Comparison of ENCODE assay signal across 8 cellular contexts in genomic region chr18:12839526-12840196, GRCh38. TPM values are rescaled to one million over a fixed set of nuclear protein-coding genes. Genes with fewer than 3 reads are reported as not detected.
DNase-seq lines count a peak whose midpoint lies in the region; ATAC-seq and TF ChIP-seq lines count a peak whose summit lies in the region.

No MANE protein-coding gene starts in this region.

- H3K27ac Mint-ChIP-seq in activated T-helper 17 cell treated with anti-CD3 and anti-CD28 coated beads, Interleukin-2, amount 50 U/mL, for 72 hours: peak overlapping the region; percentile 95

- H3K27ac ChIP-seq in HL-60 (replicated peaks) (peak overlapping the region; percentile 79), liver (ENCODE audit: low read depth in 1 of 2, low read length in 2 of 2) (peak overlapping the region; percentile 89 to 94)

- H3K4me1 ChIP-seq in liver (ENCODE audit: control insufficient read depth in 4 of 4, insufficient read depth in 4 of 4, low read length in 3 of 4): peaks cover 0 to 18% (median 7%) of the 10 kb centered on the region in 4 donors

- no peaks in the 10 kb centered on the region for H3K27me3 Mint-ChIP-seq in activated T-helper 17 cell treated with anti-CD3 and anti-CD28 coated beads, Interleukin-2, amount 50 U/mL, for 72 hours

- no peak for TF ChIP-seq RAD21 in liver (IDR thresholded peaks at IDR 0.05)

- H3K9ac ChIP-seq in liver (ENCODE audit: low read depth in 1 of 2, low read length in 2 of 2): peak overlapping the region; percentile 52 to 55

- peaks cover 0 to 2% (median 0%) of the 10 kb centered on the region in 4 donors for H3K36me3 ChIP-seq in liver (ENCODE audit: control insufficient read depth in 4 of 4, insufficient read depth in 3 of 4, low read depth in 1 of 4, low read length in 3 of 4)

- no peaks in the 10 kb centered on the region for H3K27me3 ChIP-seq in HL-60 (ENCODE audit: insufficient read depth, poor library complexity, severe bottlenecking)
- H3K27me3 ChIP-seq in liver (ENCODE audit: control insufficient read depth in 4 of 4, insufficient read depth in 4 of 4, low read length in 3 of 4): no peaks in the 10 kb centered on the region

- H3K4me1 Mint-ChIP-seq in activated T-helper 17 cell treated with anti-CD3 and anti-CD28 coated beads, Interleukin-2, amount 50 U/mL, for 72 hours: peaks cover 59% of the 10 kb centered on the region

- 91% methylated on average over 1 of the region's 1 CpG for WGBS in liver

- H3K4me3 ChIP-seq in HL-60 (replicated peaks; ENCODE audit: insufficient read depth, low read length): no peak overlapping the region
- no peak overlapping the region for H3K4me3 ChIP-seq in liver (ENCODE audit: low read depth in 1 of 3, low read length in 3 of 3)

- TF ChIP-seq CTCF in HL-60 (IDR thresholded peaks at IDR 0.05; ENCODE audit: insufficient read depth, low read length) (no peak), liver (IDR thresholded peaks at IDR 0.05; ENCODE audit: low read depth, low read length, missing input control) (no peak)

- peak; percentile 69 for ATAC-seq in GM21390 (IDR thresholded peaks at IDR 0.05; ENCODE audit: unreplicated experiment)
- ATAC-seq in activated T-helper 17 cell treated with anti-CD3 and anti-CD28 coated beads, Interleukin-2, amount 50 U/mL, for 72 hours (replicated peaks): peak; percentile 74

- H3K9me3 Mint-ChIP-seq in activated T-helper 17 cell treated with anti-CD3 and anti-CD28 coated beads, Interleukin-2, amount 50 U/mL, for 72 hours: no peaks in the 10 kb centered on the region

- H3K9me3 ChIP-seq in liver (ENCODE audit: control insufficient read depth in 4 of 4, low read length in 3 of 4): no peaks in the 10 kb centered on the region

- peaks cover 63% of the 10 kb centered on the region for H3K36me3 Mint-ChIP-seq in activated T-helper 17 cell treated with anti-CD3 and anti-CD28 coated beads, Interleukin-2, amount 50 U/mL, for 72 hours (ENCODE audit: low read depth)

- peak overlapping the region; percentile 71 for H3K4me3 Mint-ChIP-seq in activated T-helper 17 cell treated with anti-CD3 and anti-CD28 coated beads, Interleukin-2, amount 50 U/mL, for 72 hours

- DNase-seq in EH (ENCODE audit: low read depth) (peak; percentile 30), HL-60 (ENCODE audit: low read depth in 1 of 2, low spot score in 1 of 2) (peak in 1 of 2 experiments; percentile 65), DMS 273 (lab: John Stamatoyannopoulos, UW; ENCODE audit: unreplicated experiment) (no peak), kidney glomerular epithelial cell (lab: John Stamatoyannopoulos, UW) (no peak), midbrain (lab: John Stamatoyannopoulos, UW) (no peak)

TF ChIP-seq in liver, 16 proteins besides CTCF, POLR2A, EP300 and RAD21:
- no peak for TF ChIP-seq RXRA (IDR thresholded peaks at IDR 0.05)
- TF ChIP-seq FOXA1 (IDR thresholded peaks at IDR 0.05): no peak
- TF ChIP-seq GABPA (IDR thresholded peaks at IDR 0.05 in 1 of 2, conservative IDR thresholded peaks at IDR 0.05 in 1 of 2): no peak
- no peak for TF ChIP-seq TAF1 (conservative IDR thresholded peaks at IDR 0.05)
- TF ChIP-seq MAX (IDR thresholded peaks at IDR 0.05): no peak
- no peak for TF ChIP-seq REST (IDR thresholded peaks at IDR 0.05)
- TF ChIP-seq SP1 (IDR thresholded peaks at IDR 0.05): no peak
- no peak for TF ChIP-seq FOXA2 (IDR thresholded peaks at IDR 0.05)
- no peak for TF ChIP-seq ATF3 (IDR thresholded peaks at IDR 0.05)
- no peak for TF ChIP-seq JUND (IDR thresholded peaks at IDR 0.05)
- no peak for TF ChIP-seq NR2F2 (IDR thresholded peaks at IDR 0.05)
- no peak for TF ChIP-seq HNF4G (IDR thresholded peaks at IDR 0.05)
- no peak for TF ChIP-seq EGR1 (IDR thresholded peaks at IDR 0.05; ENCODE audit: low read depth in 2 of 2)
- TF ChIP-seq HNF4A (conservative IDR thresholded peaks at IDR 0.05): no peak
- TF ChIP-seq ZBTB33 (IDR thresholded peaks at IDR 0.05): no peak
- TF ChIP-seq YY1 (IDR thresholded peaks at IDR 0.05): no peak

RNA-seq across cellular contexts. Expression of gene PTPN2, which starts 44.4 kb away (rescaled TPM):
- total RNA-seq in activated T-helper 17 cell treated with anti-CD3 and anti-CD28 coated beads, Interleukin-2, amount 50 U/mL, for 72 hours: 10 to 100 TPM; 72.1 to 78.7 TPM
- 10 to 100 TPM; 15.9 to 21.2 TPM for total RNA-seq in liver
- 10 to 100 TPM in 1 of 2 donors, 1 to 10 TPM in 1; 9.2 to 13.9 TPM for polyA plus RNA-seq in liver
